ENCODE assay signal across 8 cellular contexts in the genomic region with DNA sequence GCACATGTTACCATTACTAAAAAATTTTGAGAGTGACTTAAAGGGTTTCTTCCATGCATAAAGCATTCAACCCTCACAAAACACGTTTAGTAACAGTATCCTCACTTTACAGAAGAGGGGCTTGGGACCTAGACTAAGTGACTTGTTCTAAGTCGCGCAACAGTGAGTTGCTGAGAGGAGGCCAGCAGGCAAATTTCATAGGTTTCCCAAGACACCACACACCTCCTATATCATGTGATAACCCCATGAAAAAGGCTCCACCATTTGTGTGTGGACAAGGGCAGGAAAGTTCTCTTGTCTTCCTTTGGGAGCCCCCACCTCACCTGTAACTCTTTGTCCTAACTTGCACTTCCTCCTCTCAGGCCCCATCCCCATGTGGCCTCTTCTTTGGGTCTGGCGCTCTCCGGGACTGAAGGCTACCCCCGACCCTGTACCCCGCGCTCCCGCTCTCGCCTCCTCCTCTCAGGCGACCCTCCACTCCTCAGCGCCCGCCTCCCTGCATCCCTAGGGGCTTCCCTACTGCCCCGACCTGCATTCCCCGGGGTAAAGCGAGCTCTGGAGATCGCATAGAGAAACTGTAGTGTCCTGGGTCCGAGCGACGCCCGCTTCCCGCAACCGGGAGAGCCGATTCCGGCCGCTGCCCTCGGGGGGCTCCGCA. TPM values are rescaled to one million over a fixed set of nuclear protein-coding genes. Genes with fewer than 3 reads are reported as not detected.
DNase-seq lines count a peak whose midpoint lies in the region; ATAC-seq and TF ChIP-seq lines count a peak whose summit lies in the region.

No MANE protein-coding gene starts in this region.

- peak overlapping the region; percentile 99 for H3K27ac Mint-ChIP-seq in memory B cell

- no peaks in the 10 kb centered on the region for H3K9me3 Mint-ChIP-seq in memory B cell

- H3K4me3 ChIP-seq in brain microvascular endothelial cell (ENCODE audit: low read depth, low read length) (peak overlapping the region; percentile 88), aorta (ENCODE audit: low read length in 2 of 2) (peak overlapping the region; percentile 60 to 62)

- intact Hi-C loops in aorta (cut with DNase I): loop anchor here in 1 of 2 donors (5.0 kb wide), 1 partner anchor 129 kb away; no protein-coding TSS in a partner anchor

- H3K9me3 ChIP-seq in aorta (ENCODE audit: control insufficient read depth, low read length): no peaks in the 10 kb centered on the region

- no peaks in the 10 kb centered on the region for H3K27me3 Mint-ChIP-seq in memory B cell

- WGBS in aorta, 2 donors: 9 to 10% methylated on average over 28 of the region's 28 CpGs

- in situ Hi-C loops in Caki2 (cut with HindIII; ENCODE audit: low pct_unique_long_range_greater_than_20kb, low sequenced_read_pairs): no loop called here
- in situ Hi-C loops in KBM-7 (cut with MboI; ENCODE audit: low pct_unique_long_range_greater_than_20kb, low sequenced_read_pairs): no loop called here
- in situ Hi-C loops in brain microvascular endothelial cell (cut with HindIII; ENCODE audit: low pct_ligation_motif_present, low sequenced_read_pairs): no loop called here

- H3K4me3 Mint-ChIP-seq in memory B cell: peak overlapping the region; percentile 93

- H3K27ac ChIP-seq in brain microvascular endothelial cell (peak overlapping the region; percentile 79), aorta (ENCODE audit: low read depth in 1 of 2, low read length in 2 of 2) (peak overlapping the region in 1 of 2 donors; percentile 69)

- peaks cover 22% of the 10 kb centered on the region for H3K36me3 ChIP-seq in brain microvascular endothelial cell (replicated peaks)
- peaks cover 0 to 5% of the 10 kb centered on the region in 2 donors for H3K36me3 ChIP-seq in aorta (ENCODE audit: control insufficient read depth in 1 of 2, insufficient read depth in 2 of 2, low read length in 1 of 2)

- DNase-seq in Caki2 (ENCODE audit: low read depth) (peak; percentile 32), KBM-7 (peak; percentile 26), brain microvascular endothelial cell (no peak), memory B cell (ENCODE audit: low spot score in 2 of 2) (no peak), aorta (no peak), NCI-H82 (lab: John Stamatoyannopoulos, UW) (no peak), epidermal melanocyte (ENCODE audit: insufficient read length, low spot score) (no peak)

- H3K4me1 Mint-ChIP-seq in memory B cell: peaks cover 47% of the 10 kb centered on the region

- peaks cover 58% of the 10 kb centered on the region for H3K36me3 Mint-ChIP-seq in memory B cell

- no peaks in the 10 kb centered on the region for H3K4me1 ChIP-seq in aorta (ENCODE audit: control insufficient read depth in 1 of 2, insufficient read depth in 2 of 2, low read length in 2 of 2)

- no peak for TF ChIP-seq CTCF in brain microvascular endothelial cell (IDR thresholded peaks at IDR 0.05; ENCODE audit: low read depth, low read length, missing control alignments)

- ATAC-seq in memory B cell (ENCODE audit: low read depth) (no peak), aorta (ENCODE audit: low FRiP score) (no peak), GM18861 (IDR thresholded peaks at IDR 0.05; ENCODE audit: unreplicated experiment) (no peak)

- H3K27me3 ChIP-seq in brain microvascular endothelial cell (replicated peaks): no peaks in the 10 kb centered on the region
- no peaks in the 10 kb centered on the region for H3K27me3 ChIP-seq in aorta (ENCODE audit: control insufficient read depth in 1 of 2, insufficient read depth in 2 of 2, low read length in 1 of 2)

RNA-seq across cellular contexts. Expression of gene PSMB8, which starts 0.4 kb away (rescaled TPM):
- total RNA-seq in Caki2 (2014; rRNA removed; shearing (Covaris generic); ENCODE audit: low replicate concordance): 267 and 291 TPM in 2 replicates
- 10 to 100 TPM; 40.8 to 58.4 TPM for total RNA-seq in aorta
- 10 to 100 TPM; 59.6 to 69.7 TPM for polyA plus RNA-seq in aorta

RNA-seq across cellular contexts. Expression of gene TAP2, which starts 4.9 kb away (rescaled TPM):
- 8.9 and 26.7 TPM in 2 replicates for total RNA-seq in Caki2 (2014; rRNA removed; shearing (Covaris generic); ENCODE audit: low replicate concordance)
- 10 to 100 TPM; 26.5 to 48.1 TPM for total RNA-seq in aorta
- polyA plus RNA-seq in aorta: 10 to 100 TPM in 1 of 2 donors, 1 to 10 TPM in 1; 2.5 to 25.6 TPM

RNA-seq across cellular contexts. Expression of gene TAP1, which starts 10.1 kb away (rescaled TPM):
- 63.3 and 65.5 TPM in 2 replicates for total RNA-seq in Caki2 (2014; rRNA removed; shearing (Covaris generic); ENCODE audit: low replicate concordance)
- total RNA-seq in aorta: 10 to 100 TPM; 39.4 to 42.1 TPM
- polyA plus RNA-seq in aorta: 10 to 100 TPM; 14.4 to 48.3 TPM

RNA-seq across cellular contexts. Expression of gene PSMB9, which starts 10.5 kb away (rescaled TPM):
- 80.2 and 123 TPM in 2 replicates for total RNA-seq in Caki2 (2014; rRNA removed; shearing (Covaris generic); ENCODE audit: low replicate concordance)
- 10 to 100 TPM; 24.9 to 42.8 TPM for total RNA-seq in aorta
- polyA plus RNA-seq in aorta: 10 to 100 TPM; 27.9 to 38.8 TPM

RNA-seq across cellular contexts. Expression of gene HLA-DOB, which starts 26.6 kb away (rescaled TPM):
- not detected in 2 replicates for total RNA-seq in Caki2 (2014; rRNA removed; shearing (Covaris generic); ENCODE audit: low replicate concordance)
- total RNA-seq in aorta: 1 to 10 TPM in 1 of 2 donors, under 1 TPM in 1; 0.62 to 2.8 TPM
- under 1 TPM in 1 of 2 donors, not detected in 1; 0.26 TPM for polyA plus RNA-seq in aorta

Comparison
In these comparisons a context has a peak if more than half of its experiments do, and no peak if none do; other contexts are left out.
1. DNase-seq: peak in Caki2 (single experiment) and KBM-7 (single experiment); none in brain microvascular endothelial cell (single experiment), memory B cell (0 of 2), aorta (0 of 2), NCI-H82 (single experiment) and epidermal melanocyte (single experiment).